11 cellular contexts compared by ENCODE assay signal in genomic region chr2:28977176-28977875, GRCh38.
"Had no signal": no experiment of that assay in that cellular context is flagged by ENCODE, and none has a peak within 500 bp of the region (broad histone marks: within the 10 kb centered on the region; RNA-seq: fewer than 3 reads in every experiment).

No MANE protein-coding gene starts in this region.

- H3K4me3 Mint-ChIP-seq: activated naive CD8-positive, alpha-beta T cell; stimulated activated memory B cell treated with anti-CD40 and anti-IgM and Interleukin-4, amounts not matched to agents 10 μg/mL and 1 μg/mL and 100 μg/mL, for 72 hours had no signal

- H3K4me1 Mint-ChIP-seq: stimulated activated memory B cell treated with anti-CD40 and anti-IgM and Interleukin-4, amounts not matched to agents 10 μg/mL and 1 μg/mL and 100 μg/mL, for 72 hours had no signal

- H3K27ac Mint-ChIP-seq: activated naive CD8-positive, alpha-beta T cell; stimulated activated memory B cell treated with anti-CD40 and anti-IgM and Interleukin-4, amounts not matched to agents 10 μg/mL and 1 μg/mL and 100 μg/mL, for 72 hours had no signal

- H3K36me3 Mint-ChIP-seq: activated naive CD8-positive, alpha-beta T cell; stimulated activated memory B cell treated with anti-CD40 and anti-IgM and Interleukin-4, amounts not matched to agents 10 μg/mL and 1 μg/mL and 100 μg/mL, for 72 hours had no signal

- H3K9me3 ChIP-seq: uterus had no signal

- H3K4me1 ChIP-seq: uterus had no signal

- ATAC-seq: stimulated activated memory B cell treated with anti-CD40 and anti-IgM and Interleukin-4, amounts not matched to agents 10 μg/mL and 1 μg/mL and 100 μg/mL, for 72 hours had no signal

- DNase-seq: activated CD4-positive, alpha-beta T cell treated with anti-CD3 and anti-CD28 coated beads for 48 hours; activated gamma-delta T cell; amygdala; retina; tibial artery; uterus had no signal

- H3K4me3 ChIP-seq: dorsolateral prefrontal cortex, heart right ventricle, smooth muscle cell, tibial artery, uterus had no signal

- H3K27ac ChIP-seq: dorsolateral prefrontal cortex, tibial artery, uterus had no signal

- H3K27me3 ChIP-seq: dorsolateral prefrontal cortex, heart right ventricle, uterus had no signal

- H3K4me2 ChIP-seq: smooth muscle cell had no signal

- H3K36me3 ChIP-seq: heart right ventricle, tibial artery, uterus had no signal

- H3K27me3 Mint-ChIP-seq: activated naive CD8-positive, alpha-beta T cell had no signal
